1 cellular context compared by ENCODE assay signal in genomic region chr11:64334764-64335741, GRCh38.
TF ChIP-seq lines count a peak whose summit lies in the region.

No MANE protein-coding gene starts in this region.

TF ChIP-seq in K562, 482 proteins besides CTCF, POLR2A, EP300 and RAD21 (continued from another document and continues in another):
- TF ChIP-seq POLR2AphosphoS2 (IDR thresholded peaks at IDR 0.05; ENCODE audit: low read length) (no peak), HIVEP1 (CRISPR knock-in tag; IDR thresholded peaks at IDR 0.05) (no peak), ZNF639 (CRISPR knock-in tag; conservative IDR thresholded peaks at IDR 0.05 in 1 of 2, IDR thresholded peaks at IDR 0.05 in 1 of 2) (peak in 1 of 2 experiments; percentile 88; a peak in 2 of 4 replicates), CTBP1 (IDR thresholded peaks at IDR 0.05; ENCODE audit: borderline replicate concordance) (peak; percentile 99), GABPA (tag; conservative IDR thresholded peaks at IDR 0.05; ENCODE audit: low read depth) (no peak; the same call in 1 of the 2 replicates), PRDM10 (IDR thresholded peaks at IDR 0.05; ENCODE audit: partially characterized antibody) (peak; percentile 70), ETV1 (tag; conservative IDR thresholded peaks at IDR 0.05; ENCODE audit: low read depth) (peak; percentile 55; the same call in 1 of the 2 replicates), EGR1 (conservative IDR thresholded peaks at IDR 0.05) (peak; percentile 88), HDAC1 (IDR thresholded peaks at IDR 0.05) (peak in 1 of 2 experiments; percentile 85; a peak in 2 of 4 replicates), TRIM25 (IDR thresholded peaks at IDR 0.05; ENCODE audit: borderline replicate concordance) (no peak), NR2C1 (IDR thresholded peaks at IDR 0.05) (peak; percentile 52), NR2C1 (tag; IDR thresholded peaks at IDR 0.05) (peak; percentile 69), TAF9B (IDR thresholded peaks at IDR 0.05; ENCODE audit: partially characterized antibody) (peak; percentile 99), CBX3 (IDR thresholded peaks at IDR 0.05; ENCODE audit: borderline replicate concordance in 1 of 2, low read length in 2 of 2) (peak in 1 of 2 experiments; percentile 82; a peak in 1 of 3 replicates), NR2C2 (CRISPR knock-in tag; IDR thresholded peaks at IDR 0.05) (no peak), NR2C2 (tag; IDR thresholded peaks at IDR 0.05) (peak; percentile 75), E2F5 (CRISPR knock-in tag; IDR thresholded peaks at IDR 0.05) (0 out of 2 replicates have a peak, but pooled peaks have one; percentile 23), CBFA2T3 (IDR thresholded peaks at IDR 0.05) (peak; percentile 100), NFE2 (IDR thresholded peaks at IDR 0.05; ENCODE audit: low read depth) (peak; percentile 88), ETV6 (IDR thresholded peaks at IDR 0.05; ENCODE audit: borderline replicate concordance in 1 of 2, low read depth in 2 of 2, low read length in 1 of 2) (peak in 1 of 2 experiments; percentile 61; a peak in 1 of 4 replicates), ETV6 (CRISPR knock-in tag; IDR thresholded peaks at IDR 0.05; ENCODE audit: borderline replicate concordance) (no peak), ZKSCAN8 (CRISPR knock-in tag; IDR thresholded peaks at IDR 0.05) (peak; percentile 85), HBP1 (CRISPR knock-in tag; IDR thresholded peaks at IDR 0.05) (peak; percentile 70; the same call in 1 of the 2 replicates), SMARCA4 (IDR thresholded peaks at IDR 0.05) (peak; percentile 99), ZNF224 (CRISPR knock-in tag; IDR thresholded peaks at IDR 0.05) (no peak), FOS (IDR thresholded peaks at IDR 0.05; ENCODE audit: extremely low read depth, insufficient read length) (peak; percentile 69), STAT6 (CRISPR knock-in tag; IDR thresholded peaks at IDR 0.05) (peak; percentile 54; the same call in 1 of the 2 replicates), CBFB (CRISPR knock-in tag; IDR thresholded peaks at IDR 0.05) (peak; percentile 78; the same call in 1 of the 2 replicates), KDM1A (IDR thresholded peaks at IDR 0.05) (peak; percentile 92 to 93), TCF7 (IDR thresholded peaks at IDR 0.05; ENCODE audit: borderline replicate concordance) (peak; percentile 72; the same call in 1 of the 2 replicates), ZNF444 (CRISPR knock-in tag; IDR thresholded peaks at IDR 0.05) (0 out of 2 replicates have a peak, but pooled peaks have one; percentile 20), TEAD4 (IDR thresholded peaks at IDR 0.05; ENCODE audit: low read length) (peak; percentile 98), TEAD4 (CRISPR knock-in tag; IDR thresholded peaks at IDR 0.05; ENCODE audit: borderline replicate concordance) (no peak), ZBTB7A (IDR thresholded peaks at IDR 0.05; ENCODE audit: borderline replicate concordance, control insufficient read depth, low read depth, low read length) (peak; percentile 98), CXXC5 (CRISPR knock-in tag; IDR thresholded peaks at IDR 0.05) (peak; percentile 70), PTBP1 (IDR thresholded peaks at IDR 0.05; ENCODE audit: low read depth, low read length) (peak; percentile 68; the same call in 1 of the 2 replicates), MBD2 (IDR thresholded peaks at IDR 0.05; ENCODE audit: borderline replicate concordance, low read depth) (peak; percentile 88), ZNF778 (CRISPR knock-in tag; IDR thresholded peaks at IDR 0.05) (no peak), POLR2AphosphoS5 (IDR thresholded peaks at IDR 0.05; ENCODE audit: control insufficient read depth, insufficient read depth, low read depth, low read length) (peak; percentile 99), ZNF589 (CRISPR knock-in tag; IDR thresholded peaks at IDR 0.05; ENCODE audit: low read depth) (peak; percentile 93), ZNF24 (IDR thresholded peaks at IDR 0.05) (peak; percentile 65; the same call in 1 of the 2 replicates), BRF1 (IDR thresholded peaks at IDR 0.05; ENCODE audit: borderline replicate concordance, extremely low read depth, insufficient read length) (no peak), CHD1 (IDR thresholded peaks at IDR 0.05; ENCODE audit: low read length) (no peak), MAFK (IDR thresholded peaks at IDR 0.05; ENCODE audit: low read length) (peak; percentile 77), ZNF436 (CRISPR knock-in tag; IDR thresholded peaks at IDR 0.05) (no peak), MYNN (IDR thresholded peaks at IDR 0.05) (peak; percentile 97), MYNN (CRISPR knock-in tag; IDR thresholded peaks at IDR 0.05) (no peak), SMAD4 (CRISPR knock-in tag; conservative IDR thresholded peaks at IDR 0.05) (peak; percentile 98), MAFG (tag; conservative IDR thresholded peaks at IDR 0.05) (peak; percentile 77), ZNF695 (CRISPR knock-in tag; IDR thresholded peaks at IDR 0.05) (no peak), MEF2D (tag; conservative IDR thresholded peaks at IDR 0.05; ENCODE audit: low read depth) (0 out of 2 replicates have a peak, but pooled peaks have one; percentile 26), MAFF (IDR thresholded peaks at IDR 0.05; ENCODE audit: low read length) (peak; percentile 75; the same call in 1 of the 2 replicates), MAX (CRISPR knock-in tag; IDR thresholded peaks at IDR 0.05) (peak; percentile 71), XRCC5 (IDR thresholded peaks at IDR 0.05; ENCODE audit: low read depth, low read length) (peak; percentile 71), RBM25 (IDR thresholded peaks at IDR 0.05; ENCODE audit: low read depth, low read length, severe bottlenecking) (peak; percentile 93), AFF1 (IDR thresholded peaks at IDR 0.05; ENCODE audit: low read depth in 1 of 2, partially characterized antibody in 2 of 2) (peak in 1 of 2 experiments; percentile 91), SAP30 (IDR thresholded peaks at IDR 0.05; ENCODE audit: borderline replicate concordance, insufficient read depth, low read depth, low read length, poor library complexity, severe bottlenecking) (no peak)
